10 cellular contexts compared by ENCODE assay signal in the genomic region with DNA sequence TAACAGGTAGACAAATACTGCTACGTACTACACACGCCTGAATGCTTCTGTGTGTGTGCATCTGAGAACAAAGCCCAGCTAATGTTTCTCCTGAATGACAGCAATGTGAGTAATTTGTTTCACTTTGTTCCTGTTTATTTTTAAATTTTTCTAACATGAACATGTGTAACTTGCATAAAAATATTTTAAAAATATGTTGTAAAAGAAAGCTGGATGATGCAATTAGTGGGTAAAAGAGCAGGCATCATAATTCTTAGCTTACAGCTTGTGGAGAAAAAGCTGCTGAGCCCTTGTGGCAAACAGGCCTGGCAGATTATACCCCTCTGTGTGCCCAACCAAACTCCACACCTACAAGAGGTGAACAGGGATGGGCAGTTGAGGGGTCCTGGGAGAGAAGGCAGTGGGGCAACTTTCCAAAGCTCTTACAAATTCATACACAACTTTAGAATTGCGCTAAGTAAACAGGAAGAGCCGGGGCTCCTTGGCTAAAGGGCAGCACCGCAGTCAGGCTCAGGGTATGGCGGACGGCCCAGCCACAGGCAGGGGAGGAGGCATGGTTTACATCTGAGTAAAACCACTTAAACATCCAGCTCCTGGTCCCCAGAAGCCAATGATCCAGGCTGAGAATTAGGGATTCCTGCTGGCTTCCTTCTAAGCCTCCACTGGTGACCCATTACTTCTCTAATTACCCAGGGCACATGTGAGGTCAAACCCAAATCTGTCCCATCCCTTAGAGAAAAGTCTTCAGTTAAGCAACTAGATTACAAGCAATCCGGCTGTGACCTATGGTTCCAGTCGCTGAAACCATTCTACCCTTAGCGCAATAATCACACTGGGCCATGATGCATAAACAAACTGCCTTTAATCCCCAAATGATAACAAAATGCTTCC. TPM values are rescaled to one million over a fixed set of nuclear protein-coding genes. Genes with fewer than 3 reads are reported as not detected.
DNase-seq lines count a peak whose midpoint lies in the region; ATAC-seq and TF ChIP-seq lines count a peak whose summit lies in the region.
"Had no signal": no experiment of that assay in that cellular context is flagged by ENCODE, and none has a peak within 500 bp of the region (broad histone marks: within the 10 kb centered on the region; RNA-seq: fewer than 3 reads in every experiment).

No MANE protein-coding gene starts in this region.

- H3K4me3 Mint-ChIP-seq in H9, result peak overlapping the region in 1 of 2 experiments; percentile 69; a peak in 3 of 5 replicates
- H3K4me3 Mint-ChIP-seq: activated CD4-positive, alpha-beta T cell treated with anti-CD3 and anti-CD28 coated beads, Interleukin-2, amount 10 ng/mL, durations not matched to agents 24 days and 14 days; IgD-negative memory B cell had no signal

- peaks cover 7% of the 10 kb centered on the region; the same call in 1 of the 2 replicates for H3K4me1 ChIP-seq in H9 (ENCODE audit: insufficient read depth, low read length)
- peaks cover 45% of the 10 kb centered on the region for H3K4me1 ChIP-seq in hepatocyte (ENCODE audit: insufficient read depth)

- no peaks in the 10 kb centered on the region for H3K27me3 Mint-ChIP-seq in H9 (ENCODE audit: low read depth)
- H3K27me3 Mint-ChIP-seq: activated CD4-positive, alpha-beta T cell treated with anti-CD3 and anti-CD28 coated beads, Interleukin-2, amount 10 ng/mL, durations not matched to agents 24 days and 14 days had no signal

- H3K9me2 ChIP-seq in hepatocyte (replicated peaks; ENCODE audit: insufficient read depth), result no peaks in the 10 kb centered on the region

- no peak overlapping the region for H2BK5ac ChIP-seq in H9 (ENCODE audit: insufficient read length, low read length)

- no peaks in the 10 kb centered on the region for H3K27me3 ChIP-seq in H9 (ENCODE audit: insufficient read depth, low read length)
- no peaks in the 10 kb centered on the region for H3K27me3 ChIP-seq in hepatocyte

- H2BK20ac ChIP-seq in H9 (ENCODE audit: low read depth, low read length, poor library complexity, severe bottlenecking), result no peak overlapping the region

- no peak overlapping the region for H2AFZ ChIP-seq in H9 (ENCODE audit: low read length)
- no peak overlapping the region for H2AFZ ChIP-seq in hepatocyte

- no peak overlapping the region for H3K14ac ChIP-seq in H9 (ENCODE audit: insufficient read depth, low read length)

- H2BK12ac ChIP-seq in H9 (ENCODE audit: insufficient read length, low read depth, low read length), result no peak overlapping the region

- H3K4me3 ChIP-seq in hepatocyte, result no peak overlapping the region
- H3K4me3 ChIP-seq in skeletal muscle cell (ENCODE audit: low read depth, low read length), result peak overlapping the region; percentile 23

- H3K79me1 ChIP-seq in H9 (ENCODE audit: insufficient read depth, low read depth, low read length, poor library complexity, severe bottlenecking), result no peaks in the 10 kb centered on the region

- no peak overlapping the region for H3K23ac ChIP-seq in H9 (ENCODE audit: insufficient read length, low read depth, low read length)

- peaks cover 55 to 57% of the 10 kb centered on the region in 2 experiments for H3K4me1 Mint-ChIP-seq in H9
- H3K4me1 Mint-ChIP-seq: activated CD4-positive, alpha-beta T cell treated with anti-CD3 and anti-CD28 coated beads, Interleukin-2, amount 10 ng/mL, durations not matched to agents 24 days and 14 days; IgD-negative memory B cell had no signal

- H4K91ac ChIP-seq in H9 (ENCODE audit: insufficient read length, low read depth, low read length), result no peak overlapping the region

- H3K4me2 ChIP-seq in H9 (ENCODE audit: insufficient read depth, insufficient read length, low read length), result no peak overlapping the region
- H3K4me2 ChIP-seq in hepatocyte, result peak overlapping the region; percentile 52

- peaks cover 12 to 23% (median 20%) of the 10 kb centered on the region in 3 experiments for H3K36me3 Mint-ChIP-seq in H9 (ENCODE audit: insufficient read depth in 1 of 3, low read depth in 3 of 3)
- H3K36me3 Mint-ChIP-seq: IgD-negative memory B cell had no signal

- TF ChIP-seq CTCF in H9 (conservative IDR thresholded peaks at IDR 0.05), result no peak
- no peak for TF ChIP-seq CTCF in hepatocyte (IDR thresholded peaks at IDR 0.05; ENCODE audit: poor library complexity)

- H4K20me1 ChIP-seq in H9 (ENCODE audit: control insufficient read depth, insufficient read depth, insufficient read length), result no peaks in the 10 kb centered on the region
- H4K20me1 ChIP-seq in hepatocyte (ENCODE audit: insufficient read depth, poor library complexity, severe bottlenecking), result peaks cover 30% of the 10 kb centered on the region

- H4K5ac ChIP-seq in H9 (ENCODE audit: insufficient read length, low read depth, low read length), result no peak overlapping the region

- H3K18ac ChIP-seq in H9 (ENCODE audit: insufficient read length, low read depth, low read length), result no peak overlapping the region

- H3K9me3 Mint-ChIP-seq in H9, result peaks cover 9 to 17% of the 10 kb centered on the region in 2 experiments
- H3K9me3 Mint-ChIP-seq: activated CD4-positive, alpha-beta T cell treated with anti-CD3 and anti-CD28 coated beads, Interleukin-2, amount 10 ng/mL, durations not matched to agents 24 days and 14 days had no signal

- H4K8ac ChIP-seq in H9 (replicated peaks; ENCODE audit: insufficient read length, low read depth, low read length), result no peak overlapping the region

- H3K9me3 ChIP-seq in H9 (ENCODE audit: control insufficient read depth, low read depth, low read length) (no peaks in the 10 kb centered on the region), hepatocyte (ENCODE audit: low read depth) (peaks cover 4% of the 10 kb centered on the region)

- no peak overlapping the region for H2AK5ac ChIP-seq in H9 (ENCODE audit: insufficient read length, low read length)

- ATAC-seq in HG02798 (IDR thresholded peaks at IDR 0.05; ENCODE audit: poor library complexity, unreplicated experiment) (no peak), HG02981 (IDR thresholded peaks at IDR 0.05; ENCODE audit: unreplicated experiment) (no peak)

- peaks cover 18% of the 10 kb centered on the region; the same call in 1 of the 2 replicates for H3K79me2 ChIP-seq in H9 (ENCODE audit: insufficient read depth, low read length)
- H3K79me2 ChIP-seq in hepatocyte, result peaks cover 70% of the 10 kb centered on the region

- peak; percentile 65 for DNase-seq in H9
- peak; percentile 85 for DNase-seq in astrocyte of the hippocampus (ENCODE audit: low read depth, low spot score)
- peak; percentile 59 for DNase-seq in hepatocyte (ENCODE audit: low spot score)
- no peak for DNase-seq in skeletal muscle cell (ENCODE audit: low read depth)
- DNase-seq in DMS79 treated with DMSO at 0.1 percent for 48 hours (lab: John Stamatoyannopoulos, UW), result no peak
- DNase-seq in SKM-1 treated with dmso at 0.1 percent for 144 hours (lab: John Stamatoyannopoulos, UW; ENCODE audit: unreplicated experiment), result no peak
- DNase-seq: activated CD4-positive, alpha-beta T cell treated with anti-CD3 and anti-CD28 coated beads, Interleukin-2, amount 10 ng/mL, durations not matched to agents 24 days and 14 days had no signal

- no peak overlapping the region for H3K9ac ChIP-seq in H9 (ENCODE audit: extremely low read depth, insufficient read length, low read length)

- no peak overlapping the region for H3T11ph ChIP-seq in H9 (ENCODE audit: low read length)

- no peak overlapping the region for H2BK120ac ChIP-seq in H9 (ENCODE audit: low read depth, low read length, poor library complexity, severe bottlenecking)

- H3K27ac ChIP-seq in H9 (ENCODE audit: insufficient read length, low read depth, low read length) (no peak overlapping the region), hepatocyte (peak overlapping the region; percentile 78)

- WGBS in H9 (ENCODE audit: extremely low coverage, insufficient read length, low lambda C conversion rate), result no CpG with 5 or more reads among the region's 10 CpGs
- 36% methylated on average over 10 of the region's 10 CpGs for WGBS in hepatocyte (ENCODE audit: low lambda C conversion rate, missing lambda C conversion rate)

- no peak overlapping the region for H3K4ac ChIP-seq in H9 (ENCODE audit: low read depth, low read length)

- no peaks in the 10 kb centered on the region for H3K23me2 ChIP-seq in H9 (ENCODE audit: insufficient read length, low read depth, low read length, poor library complexity, severe bottlenecking)

- H3K27ac Mint-ChIP-seq in H9, result peak overlapping the region in 2 of 3 experiments; percentile 74 to 80; a peak in 3 of 7 replicates
- H3K27ac Mint-ChIP-seq: activated CD4-positive, alpha-beta T cell treated with anti-CD3 and anti-CD28 coated beads, Interleukin-2, amount 10 ng/mL, durations not matched to agents 24 days and 14 days; IgD-negative memory B cell had no signal

- no peak overlapping the region for H2BK15ac ChIP-seq in H9 (ENCODE audit: low read depth, low read length)

- no peaks in the 10 kb centered on the region for H3K36me3 ChIP-seq in hepatocyte (replicated peaks; ENCODE audit: insufficient read depth, low read depth)

- no peak overlapping the region for H3K56ac ChIP-seq in H9 (ENCODE audit: insufficient read length, low read depth, low read length)

RNA-seq across cellular contexts. Expression of a gene that starts 14.0 kb away (rescaled TPM):
- total RNA-seq in H9 (2021), result 140 and 146 TPM in 2 replicates
- total RNA-seq in hepatocyte, result 78.8 and 107 TPM in 2 replicates
- 110 and 118 TPM in 2 replicates for polyA plus RNA-seq in hepatocyte

Comparison
In these comparisons a context has a peak if more than half of its experiments do, and no peak if none do; other contexts are left out.
1. DNase-seq: peak in H9 (single experiment), astrocyte of the hippocampus (single experiment) and hepatocyte (single experiment); none in skeletal muscle cell (single experiment), DMS79 treated with DMSO at 0.1 percent for 48 hours (single experiment) and SKM-1 treated with dmso at 0.1 percent for 144 hours (single experiment).